In the genomic region with DNA sequence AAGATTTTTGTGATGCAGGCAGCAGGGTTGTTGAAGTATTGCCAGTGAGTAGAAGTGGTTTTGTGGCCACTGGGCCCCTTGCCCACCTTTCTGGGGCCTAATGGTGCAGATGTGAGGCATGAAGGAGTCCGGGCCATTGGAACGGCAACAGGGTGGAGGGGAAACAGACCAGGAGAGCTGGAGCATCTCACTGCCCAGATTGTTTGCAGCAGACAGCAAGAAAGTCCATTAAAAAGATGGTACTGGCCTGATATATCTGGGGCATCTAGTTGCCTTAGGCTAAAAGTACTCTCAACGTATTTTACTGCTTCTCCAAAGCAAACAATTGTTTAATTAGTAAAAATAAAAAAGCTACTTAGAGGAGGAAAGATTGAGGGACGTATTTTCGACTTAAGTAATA, we compare ENCODE assay signal across 22 cellular contexts.
"Had no signal": no experiment of that assay in that cellular context is flagged by ENCODE, and none has a peak within 500 bp of the region (broad histone marks: within the 10 kb centered on the region; RNA-seq: fewer than 3 reads in every experiment).

No MANE protein-coding gene starts in this region.

- H3K9ac ChIP-seq: neural progenitor cell had no signal

- H3K9me3 ChIP-seq: breast epithelium, left ventricle myocardium inferior, testis, vagina had no signal

- H3K27ac ChIP-seq: breast epithelium, left ventricle myocardium inferior, neural progenitor cell, testis, vagina had no signal

- H3K27me3 ChIP-seq: breast epithelium, neural progenitor cell, testis, vagina had no signal

- H3K4me3 ChIP-seq: breast epithelium, left ventricle myocardium inferior, neural progenitor cell, testis, vagina had no signal

- DNase-seq: activated CD4-positive, alpha-beta memory T cell treated with anti-CD3 and anti-CD28 coated beads for 36 hours; activated CD4-positive, alpha-beta T cell treated with anti-CD3 and anti-CD28 coated beads for 4 hours; activated CD4-positive, CD25-positive, alpha-beta regulatory T cell; activated effector memory CD4-positive, alpha-beta T cell treated with Interleukin-2 at 50 U/mL for 16 hours; activated naive CD4-positive, alpha-beta T cell treated with anti-CD3 and anti-CD28 coated beads for 36 hours; activated naive CD8-positive, alpha-beta T cell treated with anti-CD3 and anti-CD28 coated beads, Interleukin-2, amount 10 ng/mL, durations not matched to agents 7 days and 5 days; activated T-cell treated with anti-CD3 and anti-CD28 coated beads, Interleukin-2, amount 50 U/mL, for 72 hours; amniotic stem cell; effector memory CD4-positive, alpha-beta T cell; glutamatergic neuron; hippocampal formation; kidney glomerular epithelial cell; left ventricle myocardium inferior; small intestine; stimulated activated CD4-positive, alpha-beta T cell treated with anti-CD3 and anti-CD28 coated beads, Interleukin-2, amount 100 ng/mL, for 24 hours; testis; trophoblast cell had no signal

- ATAC-seq: activated T-cell treated with anti-CD3 and anti-CD28 coated beads, Interleukin-2, amount 50 U/mL, for 72 hours; esophagus mucosa; sciatic nerve had no signal

- H3K36me3 ChIP-seq: breast epithelium, left ventricle myocardium inferior, neural progenitor cell, vagina had no signal

- H3K4me2 ChIP-seq: neural progenitor cell had no signal

- H2AFZ ChIP-seq: neural progenitor cell had no signal

- H3K4me1 ChIP-seq: breast epithelium, left ventricle myocardium inferior, neural progenitor cell, testis, vagina had no signal
